20 cellular contexts compared by ENCODE assay signal in the genomic region with DNA sequence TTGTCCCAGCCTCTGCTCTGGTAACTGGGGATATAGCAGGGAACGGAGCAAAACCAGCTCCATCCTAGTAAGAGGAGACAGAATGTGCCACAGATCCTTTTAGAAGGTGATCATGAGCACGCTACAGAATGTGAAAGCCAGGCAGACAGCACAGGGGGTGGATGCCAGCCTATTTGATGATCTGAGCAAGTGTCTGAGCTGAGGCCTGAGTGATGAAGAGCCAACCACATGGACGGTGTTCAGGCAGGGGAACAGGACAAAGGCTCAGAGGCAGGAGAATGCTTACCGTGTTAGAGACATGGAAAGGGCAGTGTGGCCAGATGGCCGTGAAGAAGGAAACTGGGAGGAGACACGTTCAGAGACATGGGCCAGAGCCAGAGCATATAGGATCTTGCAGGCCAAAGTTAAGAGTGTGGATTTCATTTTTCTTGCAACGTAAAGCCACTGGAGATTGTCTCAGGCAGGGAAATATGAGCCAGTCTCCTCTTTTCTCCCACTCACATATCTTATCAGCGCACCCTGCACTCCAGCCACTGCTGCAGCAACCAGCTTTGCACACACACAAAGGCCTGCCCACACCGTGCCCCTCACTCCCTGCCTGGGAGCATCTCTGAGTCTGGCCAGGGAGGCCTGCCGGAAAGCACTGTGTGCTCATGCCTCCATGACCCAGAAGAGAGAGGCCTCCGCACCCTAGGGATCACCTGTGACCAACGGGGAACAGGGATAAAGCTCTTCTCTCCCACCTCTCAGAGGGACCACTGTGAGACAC. TPM values are rescaled to one million over a fixed set of nuclear protein-coding genes. Genes with fewer than 3 reads are reported as not detected.
DNase-seq lines count a peak whose midpoint lies in the region; ATAC-seq and TF ChIP-seq lines count a peak whose summit lies in the region.
"Had no signal": no experiment of that assay in that cellular context is flagged by ENCODE, and none has a peak within 500 bp of the region (broad histone marks: within the 10 kb centered on the region; RNA-seq: fewer than 3 reads in every experiment).

No MANE protein-coding gene starts in this region.

- H3K36me3 Mint-ChIP-seq in T-helper 2 cell treated with Interferon-gamma antibody and Interleukin-4, amounts not matched to agents 5 μg/mL and 100 μg/mL, for 36 hours (ENCODE audit: low read depth): peaks cover 37% of the 10 kb centered on the region
- H3K36me3 Mint-ChIP-seq in T-cell: peaks cover 20% of the 10 kb centered on the region
- H3K36me3 Mint-ChIP-seq in nephron progenitor cell (ENCODE audit: low read depth): peaks cover 30% of the 10 kb centered on the region

- H3K27ac Mint-ChIP-seq in T-helper 2 cell treated with Interferon-gamma antibody and Interleukin-4, amounts not matched to agents 5 μg/mL and 100 μg/mL, for 36 hours: peak overlapping the region; percentile 16
- H3K27ac Mint-ChIP-seq in T-cell: peak overlapping the region; percentile 58 to 72
- peak overlapping the region; percentile 70 for H3K27ac Mint-ChIP-seq in nephron progenitor cell
- H3K27ac Mint-ChIP-seq: neural progenitor cell had no signal

- DNase-seq in T-helper 2 cell treated with Interferon-gamma antibody and Interleukin-4, amounts not matched to agents 5 μg/mL and 100 μg/mL, for 36 hours (ENCODE audit: low spot score): no peak
- DNase-seq in T-helper 2 cell (no peak), T-cell (no peak), cerebellum (ENCODE audit: low spot score) (peak; percentile 53), nephron progenitor cell (no peak), NCI-H748 (lab: John Stamatoyannopoulos, UW; ENCODE audit: unreplicated experiment) (no peak), GM19240 (ENCODE audit: insufficient read length, low spot score) (no peak)
- DNase-seq: 8988T; activated CD4-positive, alpha-beta T cell treated with anti-CD3 and anti-CD28 coated beads, Interleukin-2, amount 50 U/mL, for 48 hours; activated gamma-delta T cell treated with Interleukin-2 at 50 U/mL for 16 hours; central memory CD4-positive, alpha-beta T cell; left lung; NCI-H146; NCI-H446; SJCRH30; stimulated activated CD4-positive, alpha-beta T cell treated with anti-CD3 and anti-CD28 coated beads, Interleukin-2, amount 100 ng/mL, for 48 hours; tibial artery had no signal

- no peaks in the 10 kb centered on the region for H3K27me3 Mint-ChIP-seq in T-helper 2 cell treated with Interferon-gamma antibody and Interleukin-4, amounts not matched to agents 5 μg/mL and 100 μg/mL, for 36 hours (ENCODE audit: low read depth)
- H3K27me3 Mint-ChIP-seq in T-cell (no peaks in the 10 kb centered on the region), nephron progenitor cell (ENCODE audit: low read depth, poor library complexity) (peaks cover 4% of the 10 kb centered on the region)

- ATAC-seq in T-cell (replicated peaks in 1 of 4) (no peak), HG02973 (IDR thresholded peaks at IDR 0.05; ENCODE audit: unreplicated experiment) (no peak)
- ATAC-seq: left lung, sciatic nerve had no signal

- POLR2A ChIA-PET in T-cell (lab: Charles Lee): interaction anchor here (0.6 to 1.0 kb wide), 2 partner anchors 21 to 207 kb away, joined by 3 read pairs; no protein-coding TSS in a partner anchor

- no peaks in the 10 kb centered on the region for H3K9me3 Mint-ChIP-seq in T-helper 2 cell treated with Interferon-gamma antibody and Interleukin-4, amounts not matched to agents 5 μg/mL and 100 μg/mL, for 36 hours
- H3K9me3 Mint-ChIP-seq in T-cell (no peaks in the 10 kb centered on the region), nephron progenitor cell (peaks cover 27% of the 10 kb centered on the region)

- H3K4me1 Mint-ChIP-seq in T-helper 2 cell treated with Interferon-gamma antibody and Interleukin-4, amounts not matched to agents 5 μg/mL and 100 μg/mL, for 36 hours (ENCODE audit: low read depth): peaks cover 30% of the 10 kb centered on the region
- H3K4me1 Mint-ChIP-seq in T-cell (peaks cover 79 to 89% (median 80%) of the 10 kb centered on the region in 3 donors), nephron progenitor cell (peaks cover 26% of the 10 kb centered on the region)
- H3K4me1 Mint-ChIP-seq: neural progenitor cell had no signal

- CTCF ChIA-PET in T-cell (lab: Charles Lee): interaction anchor here (0.5 to 1.8 kb wide), 3 partner anchors 15 to 67 kb away, joined by 3 to 4 read pairs (median 4); no protein-coding TSS in a partner anchor

- no peak for TF ChIP-seq CTCF in nephron progenitor cell (IDR thresholded peaks at IDR 0.05)

- H3K4me3 Mint-ChIP-seq in T-helper 2 cell treated with Interferon-gamma antibody and Interleukin-4, amounts not matched to agents 5 μg/mL and 100 μg/mL, for 36 hours: no peak overlapping the region
- peak overlapping the region in 1 of 3 donors; percentile 60 for H3K4me3 Mint-ChIP-seq in T-cell
- no peak overlapping the region for H3K4me3 Mint-ChIP-seq in nephron progenitor cell
- H3K4me3 Mint-ChIP-seq: neural progenitor cell had no signal

RNA-seq across cellular contexts. Expression of a gene that starts 20.1 kb away (rescaled TPM):
- total RNA-seq in T-cell: 10 to 100 TPM; 53.8 to 96.9 (median 77.6) TPM
- 3.4 TPM for total RNA-seq in cerebellum

RNA-seq across cellular contexts. Expression of a gene that starts 41.0 kb away (rescaled TPM):
- total RNA-seq in T-cell: not detected
- not detected for total RNA-seq in cerebellum
- total RNA-seq: SJCRH30 had no signal

RNA-seq across cellular contexts. Expression of a gene that starts 59.3 kb away (rescaled TPM):
- 10 to 100 TPM; 34.8 to 42.0 (median 35.9) TPM for total RNA-seq in T-cell
- total RNA-seq in cerebellum: 11.2 TPM

Comparison
In these comparisons a context has a peak if more than half of its experiments do, and no peak if none do; other contexts are left out.
1. H3K27ac Mint-ChIP-seq: peak in every context shown above with its lines; median percentile 70 in nephron progenitor cell; 65 in T-cell; 16 in T-helper 2 cell treated with Interferon-gamma antibody and Interleukin-4, amounts not matched to agents 5 μg/mL and 100 μg/mL, for 36 hours.
2. RNA of a gene that starts 20.1 kb away (total RNA-seq): 53.8 to 96.9 TPM in T-cell; 3.4 TPM in cerebellum (single experiment); every median in the first group is over 10 times any median in the second.